Comparison of ENCODE assay signal across 11 cellular contexts in the genomic region with DNA sequence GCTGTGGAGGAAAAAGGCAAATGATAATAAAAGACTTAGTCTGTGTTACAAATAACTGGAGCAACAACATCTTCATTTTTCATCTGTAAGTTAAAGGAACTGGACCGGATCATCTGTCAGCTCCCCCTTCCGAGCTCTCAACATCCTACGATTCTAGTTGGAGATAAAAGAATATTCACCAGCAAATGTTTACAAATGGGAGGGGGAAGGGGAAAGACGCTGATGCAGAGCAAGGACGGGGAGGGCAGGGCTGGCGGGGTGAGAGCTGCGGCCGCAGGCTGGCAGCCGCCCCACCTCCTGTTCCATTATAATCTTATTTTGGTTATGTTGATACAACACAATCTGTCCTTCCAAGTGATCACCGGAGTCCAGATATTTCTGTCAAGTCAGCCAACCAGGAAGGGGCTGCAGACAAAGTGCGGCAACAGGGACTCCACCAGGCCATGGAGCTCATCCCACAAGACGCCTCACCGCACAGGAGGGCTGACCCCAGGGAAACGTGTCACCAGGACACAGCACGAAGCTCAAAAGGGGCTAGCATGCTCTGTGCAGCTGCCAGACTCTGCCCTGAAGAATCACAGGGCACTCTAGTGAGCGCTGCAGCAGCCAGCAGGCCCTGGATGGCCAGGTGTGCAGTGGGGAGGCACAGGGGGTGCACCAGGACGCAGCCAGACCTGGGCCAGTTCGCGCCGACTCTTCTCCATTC. TPM values are rescaled to one million over a fixed set of nuclear protein-coding genes. Genes with fewer than 3 reads are reported as not detected.
DNase-seq lines count a peak whose midpoint lies in the region; ATAC-seq, FAIRE-seq and TF ChIP-seq lines count a peak whose summit lies in the region.
"Had no signal": no experiment of that assay in that cellular context is flagged by ENCODE, and none has a peak within 500 bp of the region (broad histone marks: within the 10 kb centered on the region; RNA-seq: fewer than 3 reads in every experiment).

No MANE protein-coding gene starts in this region.

- no peak overlapping the region for H3K18ac ChIP-seq in mesendoderm (ENCODE audit: low read length)

- H3K4me3 ChIP-seq in HepG2 (replicated peaks in 1 of 3; ENCODE audit: insufficient read depth in 1 of 3, low read depth in 2 of 3, low read length in 3 of 3): no peak overlapping the region
- H3K4me3 ChIP-seq in testis: no peak overlapping the region
- no peak overlapping the region for H3K4me3 ChIP-seq in mesendoderm (ENCODE audit: low read length)
- H3K4me3 ChIP-seq in effector memory CD4-positive, alpha-beta T cell (ENCODE audit: insufficient read depth, low read depth, low read length, poor library complexity, severe bottlenecking): no peak overlapping the region

- no peaks in the 10 kb centered on the region for H3K27me3 ChIP-seq in HepG2 (ENCODE audit: control insufficient read depth in 1 of 2, insufficient read depth in 2 of 2, low read length in 2 of 2)
- no peaks in the 10 kb centered on the region for H3K27me3 ChIP-seq in testis
- H3K27me3 ChIP-seq in mesendoderm (ENCODE audit: insufficient read depth, low read length, poor library complexity): no peaks in the 10 kb centered on the region
- H3K27me3 ChIP-seq in effector memory CD4-positive, alpha-beta T cell (replicated peaks; ENCODE audit: control insufficient read depth, insufficient read depth, low read length, poor library complexity, severe bottlenecking): no peaks in the 10 kb centered on the region
- H3K27me3 ChIP-seq: dorsolateral prefrontal cortex had no signal

- H2BK15ac ChIP-seq in mesendoderm (replicated peaks; ENCODE audit: low read depth): no peak overlapping the region

- DNase-seq in T-helper 1 cell (no peak), caudate nucleus (lab: John Stamatoyannopoulos, UW) (peak in 1 of 61 donors; percentile 94), HepG2 (ENCODE audit: low spot score) (no peak), testis (peak; percentile 24), mesendoderm (no peak)
- DNase-seq in effector memory CD4-positive, alpha-beta T cell: no peak
- DNase-seq: naive B cell, NCI-H187 treated with DMSO at 0.1 percent for 48 hours had no signal

- H3K4me1 ChIP-seq in HepG2 (ENCODE audit: insufficient read depth, low read length) (peaks cover 59% of the 10 kb centered on the region), testis (peaks cover 14% of the 10 kb centered on the region), mesendoderm (ENCODE audit: control insufficient read depth, low read depth, low read length) (no peaks in the 10 kb centered on the region)
- no peaks in the 10 kb centered on the region for H3K4me1 ChIP-seq in effector memory CD4-positive, alpha-beta T cell (ENCODE audit: control insufficient read depth, insufficient read depth, low read length, poor library complexity, severe bottlenecking)

- H3K4me3 Mint-ChIP-seq in T-helper 1 cell treated with Interleukin-12 subunit alpha and Interleukin-12 subunit beta and Interleukin-4 antibody, amounts not matched to agents 30 μg/mL and 1 μg/mL, for 36 hours: peak overlapping the region; percentile 42
- H3K4me3 Mint-ChIP-seq: naive B cell had no signal

- H4K20me1 ChIP-seq in HepG2 (ENCODE audit: insufficient read depth, low read length): peaks cover 98% of the 10 kb centered on the region

- in situ Hi-C loops in HepG2 (cut with HindIII; ENCODE audit: extremely low pct_ligation_motif_present, low pct_unique_long_range_greater_than_20kb): no loop called here

- POLR2A ChIA-PET in HepG2 (lab: Yijun Ruan, JAX): interaction anchor here (18.0 kb wide), 1 partner anchor 14 kb away, joined by 265 read pairs; a partner anchor contains a TSS

- H4K8ac ChIP-seq in mesendoderm (ENCODE audit: low read depth, low read length): no peak overlapping the region

- FAIRE-seq in HepG2 (lab: Jason Lieb, UNC): no peak

- no peak overlapping the region for H3K23ac ChIP-seq in mesendoderm (ENCODE audit: low read length)

- H3K9me3 Mint-ChIP-seq in T-helper 1 cell treated with Interleukin-12 subunit alpha and Interleukin-12 subunit beta and Interleukin-4 antibody, amounts not matched to agents 30 μg/mL and 1 μg/mL, for 36 hours: no peaks in the 10 kb centered on the region
- H3K9me3 Mint-ChIP-seq: naive B cell had no signal

- H3K36me3 ChIP-seq in HepG2 (replicated peaks in 1 of 2; ENCODE audit: control insufficient read depth in 1 of 2, insufficient read depth in 2 of 2, low read length in 2 of 2) (peaks cover 52 to 92% of the 10 kb centered on the region in 2 experiments), testis (ENCODE audit: low read depth, missing control alignments) (no peaks in the 10 kb centered on the region), mesendoderm (ENCODE audit: control insufficient read depth, insufficient read depth, low read length) (peaks cover 1% of the 10 kb centered on the region)
- H3K36me3 ChIP-seq in effector memory CD4-positive, alpha-beta T cell (ENCODE audit: control insufficient read depth, insufficient read depth, low read length): peaks cover 28% of the 10 kb centered on the region

- TF ChIP-seq CTCF in HepG2 (CRISPR knock-in tag; IDR thresholded peaks at IDR 0.05): no peak
- no peak for TF ChIP-seq CTCF in testis (IDR thresholded peaks at IDR 0.05)

- intact Hi-C loops in HepG2 (cut with micrococcal nuclease; ENCODE audit: unreplicated experiment): no loop called here
- intact Hi-C loops in testis (cut with DNase I; ENCODE audit: low total_unique reads): no loop called here

- no peak overlapping the region for H3K4me2 ChIP-seq in HepG2 (ENCODE audit: low read depth, low read length)
- no peak overlapping the region for H3K4me2 ChIP-seq in mesendoderm (ENCODE audit: low read length)

- H2AK5ac ChIP-seq in mesendoderm (ENCODE audit: low read length): no peak overlapping the region

- H3K79me2 ChIP-seq in HepG2 (ENCODE audit: insufficient read depth, low read length) (peaks cover 98% of the 10 kb centered on the region), mesendoderm (ENCODE audit: control insufficient read depth, insufficient read depth, low read length) (peaks cover 5% of the 10 kb centered on the region)

- no peak overlapping the region for H3K56ac ChIP-seq in mesendoderm (ENCODE audit: low read length)

- 93% methylated on average over 15 of the region's 20 CpGs for WGBS in HepG2 (ENCODE audit: low lambda C conversion rate)
- 46 to 55% methylated on average over 19 to 20 of the region's 20 CpGs for WGBS in testis, 2 donors
- WGBS in mesendoderm (ENCODE audit: extremely low coverage, insufficient coverage, low lambda C conversion rate): no CpG with 5 or more reads among the region's 20 CpGs

- no peak overlapping the region for H2BK120ac ChIP-seq in mesendoderm (ENCODE audit: low read depth, low read length)

- peak overlapping the region; percentile 0 for H3K27ac ChIP-seq in caudate nucleus (ENCODE audit: low read depth, low read length)
- H3K27ac ChIP-seq in HepG2 (ENCODE audit: extremely low read length, insufficient read depth, low read length): no peak overlapping the region
- H3K27ac ChIP-seq in testis: peak overlapping the region in 1 of 2 donors; percentile 50
- no peak overlapping the region for H3K27ac ChIP-seq in mesendoderm (ENCODE audit: low read depth, low read length)
- no peak overlapping the region for H3K27ac ChIP-seq in effector memory CD4-positive, alpha-beta T cell (ENCODE audit: insufficient read depth, low read length, poor library complexity, severe bottlenecking)

- H3K36me3 Mint-ChIP-seq in T-helper 1 cell treated with Interleukin-12 subunit alpha and Interleukin-12 subunit beta and Interleukin-4 antibody, amounts not matched to agents 30 μg/mL and 1 μg/mL, for 36 hours (ENCODE audit: low read depth): peaks cover 8% of the 10 kb centered on the region

- H2AFZ ChIP-seq in HepG2 (ENCODE audit: low read length): no peak overlapping the region

- TF ChIP-seq RAD21 in HepG2 (CRISPR knock-in tag; IDR thresholded peaks at IDR 0.05): no peak

- H3K27me3 Mint-ChIP-seq in T-helper 1 cell treated with Interleukin-12 subunit alpha and Interleukin-12 subunit beta and Interleukin-4 antibody, amounts not matched to agents 30 μg/mL and 1 μg/mL, for 36 hours (ENCODE audit: low read depth): no peaks in the 10 kb centered on the region
- H3K27me3 Mint-ChIP-seq: naive B cell had no signal

- no peaks in the 10 kb centered on the region for H3K9me3 ChIP-seq in HepG2 (ENCODE audit: low read length)
- no peaks in the 10 kb centered on the region for H3K9me3 ChIP-seq in testis
- H3K9me3 ChIP-seq in effector memory CD4-positive, alpha-beta T cell (ENCODE audit: control insufficient read depth, low read length): no peaks in the 10 kb centered on the region

- no TSS peak for BruUV-seq in HepG2 (replicated peaks; lab: Mats Ljungman, UMichigan)

- no peak overlapping the region for H3K9ac ChIP-seq in HepG2 (ENCODE audit: insufficient read depth, low read depth, low read length)
- H3K9ac ChIP-seq in mesendoderm (ENCODE audit: low read length): no peak overlapping the region

- no peak overlapping the region for H4K5ac ChIP-seq in mesendoderm (ENCODE audit: low read length)

- H3K79me1 ChIP-seq in mesendoderm (ENCODE audit: low read length): peaks cover 15% of the 10 kb centered on the region

- TF ChIP-seq EP300 in HepG2 (IDR thresholded peaks at IDR 0.05; ENCODE audit: low read depth in 2 of 2, low read length in 2 of 2): no peak
- no peak for TF ChIP-seq EP300 in HepG2 (CRISPR knock-in tag; IDR thresholded peaks at IDR 0.05; ENCODE audit: borderline replicate concordance)

- peak overlapping the region; percentile 74 for H3K27ac Mint-ChIP-seq in T-helper 1 cell treated with Interleukin-12 subunit alpha and Interleukin-12 subunit beta and Interleukin-4 antibody, amounts not matched to agents 30 μg/mL and 1 μg/mL, for 36 hours

- CTCF ChIA-PET in HepG2 (lab: Yijun Ruan, JAX; ENCODE audit: low intra/inter-chr PET ratio, low total read pairs): no interaction called here

- no peak overlapping the region for H3K4ac ChIP-seq in mesendoderm (ENCODE audit: low read depth, low read length)

- H3K4me1 Mint-ChIP-seq in T-helper 1 cell treated with Interleukin-12 subunit alpha and Interleukin-12 subunit beta and Interleukin-4 antibody, amounts not matched to agents 30 μg/mL and 1 μg/mL, for 36 hours (ENCODE audit: low read depth): peaks cover 19% of the 10 kb centered on the region

- TF ChIP-seq POLR2A in HepG2 (IDR thresholded peaks at IDR 0.05; ENCODE audit: insufficient read depth in 1 of 2, low read depth in 2 of 2, low read length in 2 of 2) (no peak), testis (IDR thresholded peaks at IDR 0.05) (no peak)

- peak; percentile 8; the same call in 2 of the 3 replicates for ATAC-seq in HepG2
- ATAC-seq in HG03135 (IDR thresholded peaks at IDR 0.05; ENCODE audit: unreplicated experiment): no peak

- no peak overlapping the region for H2BK5ac ChIP-seq in mesendoderm (ENCODE audit: low read length)

RNA-seq across cellular contexts. Expression of a gene that starts 19.7 kb away (rescaled TPM):
- total RNA-seq in HepG2 (2016; rRNA removed; fragmentation: Illumina TruSeq; extraction: Trizol): 81.3 and 92.4 TPM in 2 replicates
- total RNA-seq in HepG2 (2016; cell fraction: cytosol; rRNA removed; fragmentation: Illumina TruSeq; extraction: Trizol; ENCODE audit: low read depth): 18.3 and 22.9 TPM in 2 replicates
- 64.5 and 91.5 TPM in 2 replicates for total RNA-seq in HepG2 (2016; cell fraction: insoluble cytoplasmic fraction; rRNA removed; fragmentation: Illumina TruSeq; extraction: Trizol)
- 33.7 and 38.0 TPM in 2 replicates for total RNA-seq in HepG2 (2016; cell fraction: membrane; rRNA removed; fragmentation: Illumina TruSeq; extraction: Trizol)
- 94.4 and 107 TPM in 2 replicates for total RNA-seq in HepG2 (2016; cell fraction: nucleus; rRNA removed; fragmentation: Illumina TruSeq; extraction: Trizol)
- 101 and 118 TPM in 2 replicates for polyA plus RNA-seq in HepG2 (2011; rRNA removed)
- polyA plus RNA-seq in HepG2 (2011; cell fraction: cytosol; rRNA removed): 51.6 and 63.1 TPM in 2 replicates
- polyA plus RNA-seq in HepG2 (2011; cell fraction: nucleus; rRNA removed): 393 and 579 TPM in 2 replicates
- 75.5 and 101 TPM in 2 replicates for polyA plus RNA-seq in HepG2 (2012)
- polyA plus RNA-seq in HepG2 (2016; cell fraction: cytosol; fragmentation: Illumina TruSeq; extraction: Trizol; ENCODE audit: low read depth): 6.1 and 6.4 TPM in 2 replicates
- 57.9 and 71.3 TPM in 2 replicates for polyA plus RNA-seq in HepG2 (2016; cell fraction: insoluble cytoplasmic fraction; fragmentation: Illumina TruSeq; extraction: Trizol; ENCODE audit: low read depth)
- polyA plus RNA-seq in HepG2 (2016; cell fraction: membrane; fragmentation: Illumina TruSeq; extraction: Trizol; ENCODE audit: low read depth): 18.2 and 18.3 TPM in 2 replicates
- polyA plus RNA-seq in HepG2 (2016; cell fraction: nucleus; fragmentation: Illumina TruSeq; extraction: Trizol; ENCODE audit: insufficient read depth, low read depth): 256 and 269 TPM in 2 replicates
- polyA minus RNA-seq in HepG2 (2011; rRNA and poly(A)+ RNA removed; ENCODE audit: low replicate concordance): 29.6 and 164 TPM in 2 replicates
- 53.4 and 63.9 TPM in 2 replicates for polyA minus RNA-seq in HepG2 (2011; cell fraction: cytosol; rRNA and poly(A)+ RNA removed)
- 202 and 208 TPM in 2 replicates for polyA minus RNA-seq in HepG2 (2011; cell fraction: nucleus; rRNA and poly(A)+ RNA removed)
- total RNA-seq in testis: 100 to 1,000 TPM; 115 to 215 TPM
- polyA plus RNA-seq in testis (ENCODE audit: insufficient read depth, low read depth, low replicate concordance): 73.9 TPM
- 10.0 TPM for polyA plus RNA-seq in mesendoderm (2013, experiment 1 of 2)
- polyA plus RNA-seq in mesendoderm (2013, experiment 2 of 2): 10.3 TPM

RNA-seq across cellular contexts. Expression of a gene that starts 28.2 kb away (rescaled TPM):
- total RNA-seq in HepG2 (2016; rRNA removed; fragmentation: Illumina TruSeq; extraction: Trizol) (15.7 and 30.6 TPM in 2 replicates), testis (10 to 100 TPM; 69.1 to 73.1 TPM)
- total RNA-seq in HepG2 (2016; cell fraction: cytosol; rRNA removed; fragmentation: Illumina TruSeq; extraction: Trizol; ENCODE audit: low read depth): 5.5 and 7.0 TPM in 2 replicates
- total RNA-seq in HepG2 (2016; cell fraction: insoluble cytoplasmic fraction; rRNA removed; fragmentation: Illumina TruSeq; extraction: Trizol): 15.9 and 27.1 TPM in 2 replicates
- total RNA-seq in HepG2 (2016; cell fraction: membrane; rRNA removed; fragmentation: Illumina TruSeq; extraction: Trizol): 24.8 and 26.3 TPM in 2 replicates
- 22.0 and 22.3 TPM in 2 replicates for total RNA-seq in HepG2 (2016; cell fraction: nucleus; rRNA removed; fragmentation: Illumina TruSeq; extraction: Trizol)
- polyA plus RNA-seq in HepG2 (2011; rRNA removed) (37.4 and 37.9 TPM in 2 replicates), testis (ENCODE audit: insufficient read depth, low read depth, low replicate concordance) (114 TPM)
- 18.1 and 36.3 TPM in 2 replicates for polyA plus RNA-seq in HepG2 (2011; cell fraction: cytosol; rRNA removed)
- 15.1 and 23.4 TPM in 2 replicates for polyA plus RNA-seq in HepG2 (2011; cell fraction: nucleus; rRNA removed)
- polyA plus RNA-seq in HepG2 (2012): 68.5 and 98.3 TPM in 2 replicates
- polyA plus RNA-seq in HepG2 (2016; cell fraction: cytosol; fragmentation: Illumina TruSeq; extraction: Trizol; ENCODE audit: low read depth): 9.9 and 13.1 TPM in 2 replicates
- polyA plus RNA-seq in HepG2 (2016; cell fraction: insoluble cytoplasmic fraction; fragmentation: Illumina TruSeq; extraction: Trizol; ENCODE audit: low read depth): 65.5 and 71.9 TPM in 2 replicates
- polyA plus RNA-seq in HepG2 (2016; cell fraction: membrane; fragmentation: Illumina TruSeq; extraction: Trizol; ENCODE audit: low read depth): 26.7 and 27.4 TPM in 2 replicates
- 42.6 and 45.0 TPM in 2 replicates for polyA plus RNA-seq in HepG2 (2016; cell fraction: nucleus; fragmentation: Illumina TruSeq; extraction: Trizol; ENCODE audit: insufficient read depth, low read depth)
- 13.2 and 15.8 TPM in 2 replicates for polyA minus RNA-seq in HepG2 (2011; rRNA and poly(A)+ RNA removed; ENCODE audit: low replicate concordance)
- 22.2 and 35.4 TPM in 2 replicates for polyA minus RNA-seq in HepG2 (2011; cell fraction: cytosol; rRNA and poly(A)+ RNA removed)
- 23.0 and 32.7 TPM in 2 replicates for polyA minus RNA-seq in HepG2 (2011; cell fraction: nucleus; rRNA and poly(A)+ RNA removed)
- polyA plus RNA-seq in mesendoderm (2013, experiment 1 of 2): 36.8 TPM
- polyA plus RNA-seq in mesendoderm (2013, experiment 2 of 2): 35.1 TPM

RNA-seq across cellular contexts. Expression of a gene that starts 46.7 kb away (rescaled TPM):
- total RNA-seq in HepG2 (2016; rRNA removed; fragmentation: Illumina TruSeq; extraction: Trizol): 7.2 and 8.6 TPM in 2 replicates
- total RNA-seq in HepG2 (2016; cell fraction: cytosol; rRNA removed; fragmentation: Illumina TruSeq; extraction: Trizol; ENCODE audit: low read depth): 20.8 and 21.6 TPM in 2 replicates
- 6.9 and 8.1 TPM in 2 replicates for total RNA-seq in HepG2 (2016; cell fraction: insoluble cytoplasmic fraction; rRNA removed; fragmentation: Illumina TruSeq; extraction: Trizol)
- total RNA-seq in HepG2 (2016; cell fraction: membrane; rRNA removed; fragmentation: Illumina TruSeq; extraction: Trizol): 15.4 and 16.2 TPM in 2 replicates
- total RNA-seq in HepG2 (2016; cell fraction: nucleus; rRNA removed; fragmentation: Illumina TruSeq; extraction: Trizol): 6.3 TPM in 2 replicates
- 2.0 and 2.8 TPM in 2 replicates for polyA plus RNA-seq in HepG2 (2011; rRNA removed)
- 1.3 and 3.1 TPM in 2 replicates for polyA plus RNA-seq in HepG2 (2011; cell fraction: cytosol; rRNA removed)
- polyA plus RNA-seq in HepG2 (2011; cell fraction: nucleus; rRNA removed): 4.1 and 5.0 TPM in 2 replicates
- 3.8 and 4.5 TPM in 2 replicates for polyA plus RNA-seq in HepG2 (2012)
- 14.5 and 18.3 TPM in 2 replicates for polyA plus RNA-seq in HepG2 (2016; cell fraction: cytosol; fragmentation: Illumina TruSeq; extraction: Trizol; ENCODE audit: low read depth)
- polyA plus RNA-seq in HepG2 (2016; cell fraction: insoluble cytoplasmic fraction; fragmentation: Illumina TruSeq; extraction: Trizol; ENCODE audit: low read depth): 6.1 and 7.7 TPM in 2 replicates
- 13.5 and 16.8 TPM in 2 replicates for polyA plus RNA-seq in HepG2 (2016; cell fraction: membrane; fragmentation: Illumina TruSeq; extraction: Trizol; ENCODE audit: low read depth)
- polyA plus RNA-seq in HepG2 (2016; cell fraction: nucleus; fragmentation: Illumina TruSeq; extraction: Trizol; ENCODE audit: insufficient read depth, low read depth): 7.1 and 7.6 TPM in 2 replicates
- polyA minus RNA-seq in HepG2 (2011; rRNA and poly(A)+ RNA removed; ENCODE audit: low replicate concordance): 2.1 and 2.6 TPM in 2 replicates
- 0.79 and 1.4 TPM in 2 replicates for polyA minus RNA-seq in HepG2 (2011; cell fraction: cytosol; rRNA and poly(A)+ RNA removed)
- 3.7 and 5.0 TPM in 2 replicates for polyA minus RNA-seq in HepG2 (2011; cell fraction: nucleus; rRNA and poly(A)+ RNA removed)
- total RNA-seq in testis: 10 to 100 TPM; 53.1 to 71.9 TPM
- 203 TPM for polyA plus RNA-seq in testis (ENCODE audit: insufficient read depth, low read depth, low replicate concordance)
- 2.8 TPM for polyA plus RNA-seq in mesendoderm (2013, experiment 1 of 2)
- 2.4 TPM for polyA plus RNA-seq in mesendoderm (2013, experiment 2 of 2)
